ENCODE assay signal across 8 cellular contexts in genomic region chr6:83065511-83066192, GRCh38. TPM values are rescaled to one million over a fixed set of nuclear protein-coding genes. Genes with fewer than 3 reads are reported as not detected.
A peak's percentile ranks its signal among the peaks of the same experiment; 100 is the strongest.
DNase-seq lines count a peak whose midpoint lies in the region; ATAC-seq and TF ChIP-seq lines count a peak whose summit lies in the region.

Gene UBE3D, minus strand, starts transcription at chr6:83065841. Its CDS starts 123 bp downstream, at chr6:83065718.

- DNase-seq in Daoy (ENCODE audit: low read depth) (peak; percentile 91), RPMI7951 (ENCODE audit: low read depth) (peak; percentile 77), fibroblast of villous mesenchyme (ENCODE audit: low read depth) (peak; percentile 81), stromal cell of bone marrow (ENCODE audit: low read depth) (peak; percentile 57)
- DNase-seq in activated T-helper 9 cell treated with anti-CD3 and anti-CD28 coated beads, Interleukin-2, amount 50 U/mL, for 16 hours (ENCODE audit: low read depth): peak; percentile 90

- TF ChIP-seq EP300 in Ishikawa (IDR thresholded peaks at IDR 0.05; ENCODE audit: borderline replicate concordance): no peak

- H3K36me3 ChIP-seq in neuron (ENCODE audit: insufficient read depth, low read length): peaks cover 3% of the 10 kb centered on the region

- peak; percentile 16; the same call in 1 of the 2 replicates for TF ChIP-seq RAD21 in Ishikawa (IDR thresholded peaks at IDR 0.05; ENCODE audit: low read depth)

- ATAC-seq in GM21576 (IDR thresholded peaks at IDR 0.05; ENCODE audit: unreplicated experiment): peak; percentile 58

- no peaks in the 10 kb centered on the region for H3K9me3 ChIP-seq in neuron (ENCODE audit: low read length)

- peak; percentile 88 for TF ChIP-seq CTCF in fibroblast of villous mesenchyme (IDR thresholded peaks at IDR 0.05; ENCODE audit: insufficient read depth, low read depth, low read length)

- peaks cover 20% of the 10 kb centered on the region for H3K4me1 ChIP-seq in neuron (ENCODE audit: insufficient read depth, low read length)

- no peaks in the 10 kb centered on the region for H3K27me3 ChIP-seq in neuron (ENCODE audit: insufficient read depth, low read length)

- H2AFZ ChIP-seq in neuron (ENCODE audit: low read depth, low read length): peak within 1 kb of the TSS; percentile 88

- peak within 1 kb of the TSS; percentile 91 for H3K4me3 ChIP-seq in fibroblast of villous mesenchyme (ENCODE audit: low read depth, low read length)
- peak within 1 kb of the TSS; percentile 85 for H3K4me3 ChIP-seq in neuron (ENCODE audit: low read length)

TF ChIP-seq in Ishikawa, 13 proteins besides CTCF, POLR2A, EP300 and RAD21:
- TF ChIP-seq MAX (IDR thresholded peaks at IDR 0.05) (peak; percentile 88), ZBTB7A (IDR thresholded peaks at IDR 0.05; ENCODE audit: low read depth) (0 out of 2 replicates have a peak, but pooled peaks have one; percentile 61), TCF12 (IDR thresholded peaks at IDR 0.05; ENCODE audit: low read depth) (peak; percentile 42; the same call in 1 of the 2 replicates), TEAD4 (IDR thresholded peaks at IDR 0.05) (no peak), TAF1 (IDR thresholded peaks at IDR 0.05; ENCODE audit: low read depth) (peak; percentile 55), YY1 (IDR thresholded peaks at IDR 0.05; ENCODE audit: low read depth) (0 out of 2 replicates have a peak, but pooled peaks have one; percentile 35), CREB1 (IDR thresholded peaks at IDR 0.05; ENCODE audit: low read depth) (0 out of 2 replicates have a peak, but pooled peaks have one; percentile 14), USF1 (IDR thresholded peaks at IDR 0.05) (peak; percentile 84), NFIC (IDR thresholded peaks at IDR 0.05) (peak; percentile 53), EGR1 (IDR thresholded peaks at IDR 0.05) (no peak; the same call in 1 of the 2 replicates), REST (IDR thresholded peaks at IDR 0.05; ENCODE audit: low read depth) (no peak), FOXM1 (IDR thresholded peaks at IDR 0.05; ENCODE audit: borderline replicate concordance, low read depth) (0 out of 2 replicates have a peak, but pooled peaks have one; percentile 18), CEBPB (IDR thresholded peaks at IDR 0.05) (no peak)

RNA-seq across cellular contexts. Expression of gene UBE3D, which starts in this region (rescaled TPM):
- total RNA-seq in Daoy (2014; rRNA removed; shearing (Covaris generic)): 7.9 and 9.9 TPM in 2 replicates
- total RNA-seq in RPMI7951 (2014; rRNA removed; shearing (Covaris generic)): 5.2 and 5.8 TPM in 2 replicates
- 7.4 and 9.5 TPM in 2 replicates for total RNA-seq in fibroblast of villous mesenchyme

Comparison
In these comparisons a context has a peak if more than half of its experiments do, and no peak if none do; other contexts are left out.
1. Peak in every context shown above with its lines: DNase-seq, ATAC-seq and H3K4me3 ChIP-seq.